ENCODE assay signal across 8 cellular contexts in the genomic region with DNA sequence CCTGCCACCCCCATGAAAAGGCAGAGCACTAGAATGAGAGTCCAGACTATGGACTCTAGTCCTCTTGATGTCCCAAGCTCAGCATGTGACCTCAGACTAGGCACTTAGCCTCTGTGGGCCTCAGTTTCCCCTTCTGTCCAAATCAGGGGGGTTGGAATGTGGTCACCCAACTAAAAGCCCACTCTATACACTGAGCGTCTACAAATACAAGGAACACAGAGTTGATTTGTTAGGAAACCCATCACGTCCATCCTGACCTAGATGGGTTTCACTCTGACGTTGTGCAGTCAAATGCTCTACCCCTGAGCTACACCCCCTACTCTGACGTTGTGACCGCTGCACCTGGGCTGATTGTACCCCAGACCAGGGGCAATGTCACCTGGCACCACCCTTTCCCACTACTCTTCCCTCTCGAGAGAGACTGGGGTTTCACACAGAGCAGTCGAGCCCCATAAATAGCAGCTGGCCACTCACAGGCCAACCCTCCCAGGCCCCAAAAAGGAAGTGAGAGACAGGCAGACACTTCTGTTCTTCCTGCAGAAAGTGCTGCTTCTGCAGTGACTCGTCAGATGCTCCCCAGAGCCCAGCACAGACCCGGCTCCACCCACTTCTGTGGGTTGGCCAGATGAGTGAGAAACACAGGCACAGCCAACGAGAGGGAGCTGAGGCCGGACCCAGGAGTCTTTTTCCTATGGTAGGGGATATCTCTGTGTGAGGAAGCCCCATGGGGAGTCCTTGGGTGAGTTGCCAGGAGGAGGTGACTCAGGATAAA.
DNase-seq lines count a peak whose midpoint lies in the region; ATAC-seq and TF ChIP-seq lines count a peak whose summit lies in the region.

No MANE protein-coding gene starts in this region.

- H3K4me2 ChIP-seq in BLaER1 treated with 17β-estradiol and CSF1 and Interleukin-3, amounts not matched to agents 10 nM and 100 nM, result peak overlapping the region; percentile 79 to 98 (median 95)
- H3K4me2 ChIP-seq in SU-DHL-6 (ENCODE audit: low read depth, low read length, poor library complexity, severe bottlenecking), result peak overlapping the region; percentile 76

- ATAC-seq in GM19395 (IDR thresholded peaks at IDR 0.05; ENCODE audit: unreplicated experiment) (peak; percentile 73), HG03432 (IDR thresholded peaks at IDR 0.05; ENCODE audit: unreplicated experiment) (peak; percentile 66)

- no peaks in the 10 kb centered on the region for H3K27me3 ChIP-seq in BLaER1 treated with 17β-estradiol and CSF1 and Interleukin-3, amounts not matched to agents 10 nM and 100 nM
- no peaks in the 10 kb centered on the region for H3K27me3 ChIP-seq in SU-DHL-6 (ENCODE audit: low read length)

- peaks cover 0 to 8% (median 0%) of the 10 kb centered on the region in 11 experiments; a peak in 1 of 22 replicates for H4K20me1 ChIP-seq in BLaER1 treated with 17β-estradiol and CSF1 and Interleukin-3, amounts not matched to agents 10 nM and 100 nM
- no peaks in the 10 kb centered on the region for H4K20me1 ChIP-seq in SU-DHL-6 (ENCODE audit: low read depth, low read length)

- H3K4me1 ChIP-seq in BLaER1 treated with 17β-estradiol and CSF1 and Interleukin-3, amounts not matched to agents 10 nM and 100 nM, result peaks cover 59 to 81% (median 73%) of the 10 kb centered on the region in 10 experiments

- peak overlapping the region; percentile 2 to 58 (median 38); a peak in 15 of 20 replicates for H3K4me3 ChIP-seq in BLaER1 treated with 17β-estradiol and CSF1 and Interleukin-3, amounts not matched to agents 10 nM and 100 nM
- peak overlapping the region; percentile 46 for H3K4me3 ChIP-seq in SU-DHL-6 (ENCODE audit: insufficient read depth, low read length, poor library complexity, severe bottlenecking)

- H3K9me2 ChIP-seq in SU-DHL-6 (replicated peaks; ENCODE audit: insufficient read depth, low read length), result no peaks in the 10 kb centered on the region

- H3K36me3 ChIP-seq in BLaER1 treated with 17β-estradiol and CSF1 and Interleukin-3, amounts not matched to agents 10 nM and 100 nM, result no peaks in the 10 kb centered on the region
- no peaks in the 10 kb centered on the region for H3K36me3 ChIP-seq in SU-DHL-6 (ENCODE audit: low read length)

- peak overlapping the region; percentile 33 to 76 (median 65); a peak in 20 of 22 replicates for H3K9ac ChIP-seq in BLaER1 treated with 17β-estradiol and CSF1 and Interleukin-3, amounts not matched to agents 10 nM and 100 nM
- H3K9ac ChIP-seq in SU-DHL-6 (ENCODE audit: low read length), result peak overlapping the region; percentile 56

- H3K79me2 ChIP-seq in SU-DHL-6 (ENCODE audit: insufficient read depth, low read length), result no peaks in the 10 kb centered on the region

- no peak for TF ChIP-seq CTCF in SU-DHL-6 (IDR thresholded peaks at IDR 0.05; ENCODE audit: insufficient read depth, low read length, poor library complexity, severe bottlenecking)

- no peaks in the 10 kb centered on the region for H3K9me3 ChIP-seq in BLaER1 treated with 17β-estradiol and CSF1 and Interleukin-3, amounts not matched to agents 10 nM and 100 nM (replicated peaks in 1 of 11)
- H3K9me3 ChIP-seq in SU-DHL-6 (ENCODE audit: insufficient read depth, low read length), result no peaks in the 10 kb centered on the region

- no peak overlapping the region for H2AFZ ChIP-seq in SU-DHL-6 (ENCODE audit: low read depth, low read length, severe bottlenecking)

- H3F3A ChIP-seq in SU-DHL-6 (ENCODE audit: insufficient read depth), result peaks cover 32% of the 10 kb centered on the region

- DNase-seq in anterior cingulate cortex (lab: John Stamatoyannopoulos, UW) (peak in 49 of 58 donors; percentile 4 to 82 (median 47)), kidney glomerular epithelial cell (lab: John Stamatoyannopoulos, UW) (peak; percentile 58), NCI-H2029 (lab: John Stamatoyannopoulos, UW) (no peak)
- DNase-seq in stimulated activated CD4-positive, alpha-beta T cell treated with anti-CD3 and anti-CD28 coated beads, TNF-alpha, amount 100 ng/mL, for 4 hours (ENCODE audit: low read depth in 3 of 3), result peak in 2 of 3 experiments; percentile 13 to 14

- peak overlapping the region; percentile 64 to 90 (median 77) for H3K27ac ChIP-seq in BLaER1 treated with 17β-estradiol and CSF1 and Interleukin-3, amounts not matched to agents 10 nM and 100 nM
- peak overlapping the region; percentile 93 for H3K27ac ChIP-seq in SU-DHL-6 (ENCODE audit: low read depth, low read length)
